8 cellular contexts compared by ENCODE assay signal in the genomic region with DNA sequence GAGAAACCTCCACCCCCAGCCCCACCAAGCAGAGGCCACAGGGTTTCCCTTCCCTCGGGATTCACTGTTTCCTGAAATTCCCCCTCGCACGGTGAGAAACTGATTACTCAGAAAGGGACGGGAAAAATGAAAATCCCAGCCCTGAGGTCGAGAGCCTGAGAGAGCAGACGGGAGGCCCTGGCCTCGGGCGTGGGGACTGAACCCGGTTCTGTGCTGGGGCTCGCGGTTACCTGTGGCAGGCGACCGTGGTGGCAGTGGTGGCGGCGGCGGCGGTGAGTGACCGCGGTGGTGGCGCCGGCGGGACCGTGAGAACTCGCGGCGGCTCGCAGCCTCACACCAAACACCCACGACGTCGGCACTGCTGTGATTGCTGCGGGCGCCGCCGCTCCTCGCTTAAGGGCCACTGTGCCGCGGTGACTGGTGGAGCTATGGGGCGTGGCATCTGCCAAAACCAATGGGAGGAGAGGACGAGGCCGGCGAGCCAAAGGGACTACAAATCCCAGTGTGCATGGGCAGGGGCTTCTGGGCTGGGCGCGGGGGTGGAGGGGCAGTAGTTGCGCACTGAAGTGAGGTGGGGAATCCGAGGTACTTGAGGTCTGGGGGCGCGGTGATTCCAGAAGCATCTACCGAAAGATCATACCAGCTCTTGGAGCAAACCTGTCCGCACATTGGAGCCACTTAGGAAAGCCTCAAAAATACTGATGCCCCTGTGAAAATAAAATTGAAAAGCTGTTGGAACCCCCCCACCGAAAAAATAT. TPM values are rescaled to one million over a fixed set of nuclear protein-coding genes. Genes with fewer than 3 reads are reported as not detected.
DNase-seq lines count a peak whose midpoint lies in the region; ATAC-seq and TF ChIP-seq lines count a peak whose summit lies in the region.

A gene (minus strand): TSS at position 369 of the 758 bp plus-strand sequence. CDS start 15,841 bp downstream, outside the sequence.

- H3K4me1 Mint-ChIP-seq in Calu3 (ENCODE audit: low read depth, unreplicated experiment) (peaks cover 19% of the 10 kb centered on the region), neural progenitor cell (peaks cover 29% of the 10 kb centered on the region)
- peaks cover 52% of the 10 kb centered on the region for H3K4me1 Mint-ChIP-seq in activated naive CD4-positive, alpha-beta T cell treated with anti-CD3 and anti-CD28 coated beads, Interleukin-2, amount 10 ng/mL, durations not matched to agents 7 days and 5 days

- intact Hi-C loops in Calu3 (cut with micrococcal nuclease; ENCODE audit: unreplicated experiment) (no loop called here), stomach (cut with DNase I; ENCODE audit: low total_unique reads) (no loop called here)

- no peaks in the 10 kb centered on the region for H3K27me3 ChIP-seq in RWPE2 (ENCODE audit: insufficient read depth, poor library complexity, severe bottlenecking)
- no peaks in the 10 kb centered on the region for H3K27me3 ChIP-seq in neural progenitor cell
- H3K27me3 ChIP-seq in stomach, result peaks cover 0 to 8% (median 0%) of the 10 kb centered on the region in 3 donors

- H3K9ac ChIP-seq in neural progenitor cell, result peak within 1 kb of the TSS; percentile 30

- no peaks in the 10 kb centered on the region for H4K20me1 ChIP-seq in neural progenitor cell (ENCODE audit: low read depth)

- no TSS peak for BruUV-seq in Calu3 (replicated peaks; lab: Mats Ljungman, UMichigan)

- TF ChIP-seq CTCF in Calu3 (IDR thresholded peaks at IDR 0.05; ENCODE audit: unreplicated experiment), result no peak
- TF ChIP-seq CTCF in RWPE2 (IDR thresholded peaks at IDR 0.05; ENCODE audit: poor library complexity, severe bottlenecking), result no peak
- no peak for TF ChIP-seq CTCF in neural progenitor cell (IDR thresholded peaks at IDR 0.05)
- TF ChIP-seq CTCF in stomach (IDR thresholded peaks at IDR 0.05), result no peak

- no peaks in the 10 kb centered on the region for H3K9me3 ChIP-seq in RWPE2 (ENCODE audit: severe bottlenecking)
- no peaks in the 10 kb centered on the region for H3K9me3 ChIP-seq in neural progenitor cell (ENCODE audit: low read depth)
- H3K9me3 ChIP-seq in stomach, result no peaks in the 10 kb centered on the region

- peak within 1 kb of the TSS; percentile 84 for H3K4me3 ChIP-seq in RWPE2 (ENCODE audit: severe bottlenecking)
- H3K4me3 ChIP-seq in neural progenitor cell, result peak within 1 kb of the TSS; percentile 63
- H3K4me3 ChIP-seq in stomach, result peak within 1 kb of the TSS; percentile 63 to 87 (median 65)

- H3K27ac ChIP-seq in RWPE2 (ENCODE audit: poor library complexity, severe bottlenecking) (no peak within 1 kb of the TSS), neural progenitor cell (no peak within 1 kb of the TSS), stomach (peak within 1 kb of the TSS; percentile 80 to 91 (median 88))

- H2AFZ ChIP-seq in neural progenitor cell (replicated peaks), result peak within 1 kb of the TSS; percentile 75

- H3K4me3 Mint-ChIP-seq in Calu3 (ENCODE audit: low read depth, unreplicated experiment), result peak within 1 kb of the TSS; percentile 92
- H3K4me3 Mint-ChIP-seq in activated naive CD4-positive, alpha-beta T cell treated with anti-CD3 and anti-CD28 coated beads, Interleukin-2, amount 10 ng/mL, durations not matched to agents 7 days and 5 days, result peak within 1 kb of the TSS; percentile 76
- H3K4me3 Mint-ChIP-seq in neural progenitor cell, result peak within 1 kb of the TSS; percentile 94

- DNase-seq in Calu3 (peak; percentile 95), HuH-7 (ENCODE audit: low spot score) (peak; percentile 86), RWPE2 (ENCODE audit: low spot score) (peak; percentile 98), foreskin melanocyte (peak; percentile 83), neural progenitor cell (ENCODE audit: low spot score) (peak; percentile 97), stomach (peak; percentile 97)
- DNase-seq in activated naive CD4-positive, alpha-beta T cell treated with anti-CD3 and anti-CD28 coated beads, Interleukin-2, amount 10 ng/mL, durations not matched to agents 7 days and 5 days, result peak; percentile 89

- CTCF ChIA-PET in Calu3 (lab: Charles Lee), result interaction anchor here (0.5 to 1.7 kb wide), 7 partner anchors 11 to 62 kb away, joined by 3 to 6 read pairs (median 4); no protein-coding TSS in a partner anchor
- CTCF ChIA-PET in activated naive CD4-positive, alpha-beta T cell treated with anti-CD3 and anti-CD28 coated beads, Interleukin-2, amount 10 ng/mL, durations not matched to agents 7 days and 5 days (lab: Charles Lee), result interaction anchor here (1.7 kb wide), 1 partner anchor 16 kb away, joined by 4 read pairs; no protein-coding TSS in a partner anchor

- H3K27ac Mint-ChIP-seq in Calu3 (ENCODE audit: unreplicated experiment) (peak within 1 kb of the TSS; percentile 11), neural progenitor cell (peak within 1 kb of the TSS; percentile 60)
- H3K27ac Mint-ChIP-seq in activated naive CD4-positive, alpha-beta T cell treated with anti-CD3 and anti-CD28 coated beads, Interleukin-2, amount 10 ng/mL, durations not matched to agents 7 days and 5 days, result peak within 1 kb of the TSS; percentile 39

- ATAC-seq in GM21390 (IDR thresholded peaks at IDR 0.05; ENCODE audit: unreplicated experiment), result peak; percentile 71
- peak; percentile 99 for ATAC-seq in RWPE2 (ENCODE audit: low read depth)

- H3K27me3 Mint-ChIP-seq in Calu3 (ENCODE audit: unreplicated experiment) (no peaks in the 10 kb centered on the region), neural progenitor cell (ENCODE audit: insufficient read depth, low read depth) (peaks cover 13% of the 10 kb centered on the region)
- peaks cover 61% of the 10 kb centered on the region for H3K27me3 Mint-ChIP-seq in activated naive CD4-positive, alpha-beta T cell treated with anti-CD3 and anti-CD28 coated beads, Interleukin-2, amount 10 ng/mL, durations not matched to agents 7 days and 5 days

- peak within 1 kb of the TSS; percentile 79 for H3K4me2 ChIP-seq in neural progenitor cell

- H3K36me3 Mint-ChIP-seq in Calu3 (ENCODE audit: insufficient read depth, unreplicated experiment) (peaks cover 25% of the 10 kb centered on the region), neural progenitor cell (peaks cover 15% of the 10 kb centered on the region)
- H3K36me3 Mint-ChIP-seq in activated naive CD4-positive, alpha-beta T cell treated with anti-CD3 and anti-CD28 coated beads, Interleukin-2, amount 10 ng/mL, durations not matched to agents 7 days and 5 days, result peaks cover 2% of the 10 kb centered on the region

- H3K36me3 ChIP-seq in RWPE2 (ENCODE audit: low read depth) (no peaks in the 10 kb centered on the region), neural progenitor cell (no peaks in the 10 kb centered on the region), stomach (peaks cover 0 to under 1% (median 0%) of the 10 kb centered on the region in 4 donors)

- TF ChIP-seq EP300 in stomach (IDR thresholded peaks at IDR 0.05), result no peak

- WGBS in stomach, 5 donors, result 1 to 2% (median 1%) methylated on average over 29 to 50 of the region's 50 CpGs

- peaks cover 5% of the 10 kb centered on the region for H3K4me1 ChIP-seq in RWPE2 (ENCODE audit: insufficient read depth, poor library complexity, severe bottlenecking)
- H3K4me1 ChIP-seq in neural progenitor cell, result peaks cover 9% of the 10 kb centered on the region
- H3K4me1 ChIP-seq in stomach, result peaks cover 6 to 37% (median 23%) of the 10 kb centered on the region in 4 donors

- H3K79me2 ChIP-seq in neural progenitor cell (ENCODE audit: low read depth), result peaks cover 47% of the 10 kb centered on the region

- peak in 2 of 4 donors; percentile 80 to 92 for TF ChIP-seq POLR2A in stomach (IDR thresholded peaks at IDR 0.05)

- no peaks in the 10 kb centered on the region for H3F3A ChIP-seq in neural progenitor cell (ENCODE audit: low read depth)

- no peaks in the 10 kb centered on the region for H3K9me3 Mint-ChIP-seq in Calu3 (ENCODE audit: low read depth, unreplicated experiment)
- H3K9me3 Mint-ChIP-seq in activated naive CD4-positive, alpha-beta T cell treated with anti-CD3 and anti-CD28 coated beads, Interleukin-2, amount 10 ng/mL, durations not matched to agents 7 days and 5 days, result peaks cover 4% of the 10 kb centered on the region
- peaks cover 2% of the 10 kb centered on the region for H3K9me3 Mint-ChIP-seq in neural progenitor cell

RNA-seq across cellular contexts. Expression of the gene that starts here (rescaled TPM):
- total RNA-seq in Calu3 (2022), result 64.9 and 84.6 TPM in 2 replicates
- 71.8 and 87.0 TPM in 2 replicates for total RNA-seq in neural progenitor cell (ENCODE audit: low replicate concordance)
- total RNA-seq in stomach, result 100 to 1,000 TPM in 2 of 5 donors, 10 to 100 TPM in 2, 1 to 10 TPM in 1; 8.2 to 142 (median 56.4) TPM
- polyA plus RNA-seq in stomach, result 10 to 100 TPM; 35.0 to 62.9 (median 43.7) TPM

Comparison
In these comparisons a context has a peak if more than half of its experiments do, and no peak if none do; other contexts are left out.
1. H3K27ac ChIP-seq: peak in stomach (5 of 5); none in RWPE2 (single experiment) and neural progenitor cell (single experiment).
2. Peak in every context shown above with its lines, with median percentiles within 50 percentile points of each other: DNase-seq, H3K27ac Mint-ChIP-seq, H3K4me3 Mint-ChIP-seq and H3K4me3 ChIP-seq.